Comparison of ENCODE assay signal across 8 cellular contexts in genomic region chr6:47097092-47097945, GRCh38. TPM values are rescaled to one million over a fixed set of nuclear protein-coding genes. Genes with fewer than 3 reads are reported as not detected.
DNase-seq lines count a peak whose midpoint lies in the region; ATAC-seq, FAIRE-seq and TF ChIP-seq lines count a peak whose summit lies in the region.

No MANE protein-coding gene starts in this region.

- H3K27me3 ChIP-seq in AG04450 (ENCODE audit: control insufficient read depth, insufficient read depth, low read length) (no peaks in the 10 kb centered on the region), Loucy (ENCODE audit: insufficient read depth, low read length, poor library complexity, severe bottlenecking) (no peaks in the 10 kb centered on the region), breast epithelium (no peaks in the 10 kb centered on the region)

- TF ChIP-seq CTCF in AG04450 (IDR thresholded peaks at IDR 0.05; ENCODE audit: low read depth, low read length) (peak; percentile 83), GM12875 (IDR thresholded peaks at IDR 0.05; ENCODE audit: borderline replicate concordance, insufficient read depth, low read depth, low read length) (peak; percentile 50; the same call in 1 of the 2 replicates), Loucy (conservative IDR thresholded peaks at IDR 0.05; ENCODE audit: low read length) (peak; percentile 87), breast epithelium (IDR thresholded peaks at IDR 0.05) (peak in 2 of 3 donors; percentile 54 to 65), kidney (IDR thresholded peaks at IDR 0.05; ENCODE audit: borderline replicate concordance, extremely low read depth, insufficient read depth) (peak; percentile 77)

- no peaks in the 10 kb centered on the region for H3F3A ChIP-seq in Loucy (ENCODE audit: low read depth)

- peak overlapping the region; percentile 94 for H2AFZ ChIP-seq in Loucy (ENCODE audit: low read length)

- peak overlapping the region; percentile 3 for H3K4me2 ChIP-seq in Loucy (ENCODE audit: low read depth, low read length, poor library complexity, severe bottlenecking)

- TF ChIP-seq POLR2A in breast epithelium (IDR thresholded peaks at IDR 0.05), result no peak

- intact Hi-C loops in breast epithelium (cut with DNase I; ENCODE audit: low total_unique reads) (no loop called here), kidney (cut with DNase I) (no loop called here)

- H3K36me3 ChIP-seq in Loucy (ENCODE audit: insufficient read depth, low read length) (no peaks in the 10 kb centered on the region), breast epithelium (no peaks in the 10 kb centered on the region), kidney (ENCODE audit: control insufficient read depth in 1 of 2, insufficient read depth in 2 of 2, low read length in 2 of 2) (no peaks in the 10 kb centered on the region)

- CTCF ChIA-PET in AG04450 (lab: Charles Lee), result interaction anchor here (0.6 to 8.6 kb wide), 40 partner anchors 8 to 311 kb away, joined by 3 to 210 read pairs (median 4); partner anchors contain the start of gene TNFRSF21

- no peak overlapping the region for H3K4me3 ChIP-seq in AG04450 (ENCODE audit: low read depth, low read length)
- H3K4me3 ChIP-seq in GM12875 (ENCODE audit: low read depth, low read length), result no peak overlapping the region
- no peak overlapping the region for H3K4me3 ChIP-seq in Loucy (ENCODE audit: low read length, poor library complexity, severe bottlenecking)
- H3K4me3 ChIP-seq in breast epithelium, result no peak overlapping the region
- H3K4me3 ChIP-seq in kidney (ENCODE audit: low read length in 2 of 2), result no peak overlapping the region

- ATAC-seq in HG02588 (IDR thresholded peaks at IDR 0.05; ENCODE audit: unreplicated experiment), result peak; percentile 92

- peak overlapping the region; percentile 46 for H3K9ac ChIP-seq in Loucy (ENCODE audit: low read depth, low read length, poor library complexity, severe bottlenecking)
- peak overlapping the region in 1 of 2 donors; percentile 2 for H3K9ac ChIP-seq in kidney (ENCODE audit: low read length in 2 of 2)

- H3K9me2 ChIP-seq in Loucy (replicated peaks; ENCODE audit: low read depth, low read length), result no peaks in the 10 kb centered on the region

- no peaks in the 10 kb centered on the region for H3K9me3 ChIP-seq in AG04450 (ENCODE audit: control insufficient read depth, insufficient read depth, low read length)
- H3K9me3 ChIP-seq in Loucy (ENCODE audit: insufficient read depth, low read depth, low read length), result no peaks in the 10 kb centered on the region
- no peaks in the 10 kb centered on the region for H3K9me3 ChIP-seq in breast epithelium
- H3K9me3 ChIP-seq in kidney (ENCODE audit: control insufficient read depth in 1 of 2, low read length in 2 of 2), result no peaks in the 10 kb centered on the region

- POLR2A ChIA-PET in AG04450 (lab: Yijun Ruan, JAX), result interaction anchor here (1.1 to 1.6 kb wide), 2 partner anchors 211 to 380 kb away, joined by 3 to 4 read pairs; partner anchors contain the start of gene CD2AP

- DNase-seq in AG04450 (ENCODE audit: low read depth, low spot score) (peak; percentile 78), RCC 7860 (ENCODE audit: low spot score) (peak; percentile 72), breast epithelium (ENCODE audit: low spot score in 2 of 2) (peak in 1 of 2 donors; percentile 31), kidney (no peak)
- peak; percentile 3 for DNase-seq in stimulated activated CD8-positive, alpha-beta memory T cell treated with anti-CD3 and anti-CD28 coated beads, Interleukin-4, amount 100 ng/mL, for 24 hours (ENCODE audit: low read depth)

- H3K27ac ChIP-seq in AG04450 (ENCODE audit: low read depth, low read length), result no peak overlapping the region
- peak overlapping the region; percentile 8 to 12 for H3K27ac ChIP-seq in breast epithelium
- H3K27ac ChIP-seq in kidney (ENCODE audit: low read depth in 2 of 2, low read length in 2 of 2), result no peak overlapping the region

- H3K79me2 ChIP-seq in Loucy (ENCODE audit: insufficient read depth, low read length), result no peaks in the 10 kb centered on the region

- peaks cover 18% of the 10 kb centered on the region for H3K4me1 ChIP-seq in Loucy (ENCODE audit: insufficient read depth, low read length, poor library complexity, severe bottlenecking)
- peaks cover 0 to 8% of the 10 kb centered on the region in 2 donors for H3K4me1 ChIP-seq in breast epithelium
- peaks cover 2 to 13% of the 10 kb centered on the region in 2 donors for H3K4me1 ChIP-seq in kidney (ENCODE audit: control insufficient read depth in 1 of 2, insufficient read depth in 1 of 2, low read depth in 1 of 2, low read length in 2 of 2)

- FAIRE-seq in RCC 7860 (lab: Jason Lieb, UNC) (peak; percentile 54), kidney (lab: Jason Lieb, UNC) (no peak)

- no peaks in the 10 kb centered on the region for H4K20me1 ChIP-seq in Loucy (ENCODE audit: insufficient read depth, low read length, poor library complexity, severe bottlenecking)

RNA-seq across cellular contexts. Expression of gene ADGRF1, which starts 55.2 kb away (rescaled TPM):
- polyA plus RNA-seq in AG04450 (2011; rRNA removed) (not detected in 2 replicates), kidney (ENCODE audit: insufficient read depth, low read depth, low replicate concordance) (28.6 TPM)
- not detected in 2 replicates for polyA minus RNA-seq in AG04450 (2011; rRNA and poly(A)+ RNA removed)
- total RNA-seq in breast epithelium (1 to 10 TPM in 1 of 3 donors, under 1 TPM in 1, not detected in 1; 0.66 to 3.5 TPM), kidney (58.8 TPM)

Comparison
In these comparisons a context has a peak if more than half of its experiments do, and no peak if none do; other contexts are left out.
1. H3K27ac ChIP-seq: peak in breast epithelium (2 of 2); none in AG04450 (single experiment) and kidney (0 of 2).
2. RNA of gene ADGRF1, which starts 55.2 kb away (total RNA-seq): 58.8 TPM in kidney (single experiment); 0.66 to 3.5 TPM in breast epithelium; every median in the first group is over 10 times any median in the second.
3. Peak in every context shown above with its lines, with median percentiles within 50 percentile points of each other: CTCF ChIP-seq.